Comparison of ENCODE assay signal across 1 cellular context in the genomic region with DNA sequence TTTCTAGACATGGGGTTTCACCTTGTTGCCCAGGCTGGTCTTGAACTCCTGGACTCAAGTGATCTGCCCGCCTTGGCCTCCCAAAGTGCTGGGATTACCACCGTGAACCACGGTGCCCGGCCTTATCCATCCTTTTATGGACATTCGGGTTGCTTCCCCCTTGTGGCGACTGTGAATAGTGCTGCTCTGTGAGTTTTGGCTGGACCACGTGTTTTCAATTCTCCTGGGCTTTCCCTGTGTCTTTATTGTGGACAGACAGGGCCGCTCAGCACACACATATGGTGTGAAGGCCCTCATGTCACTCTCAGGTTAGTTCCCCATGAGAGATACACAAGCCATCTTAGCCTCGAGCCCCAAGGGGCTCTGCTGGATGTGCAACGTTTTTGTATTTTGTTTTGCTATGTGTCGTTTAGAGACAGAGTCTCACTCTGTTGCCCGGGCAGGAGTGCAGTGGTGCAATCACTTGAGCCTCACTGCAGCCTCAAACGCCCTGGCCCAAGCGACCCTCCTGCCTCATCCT.
TF ChIP-seq lines count a peak whose summit lies in the region.

No MANE protein-coding gene starts in this region.

TF ChIP-seq in K562, 482 proteins besides CTCF, POLR2A, EP300 and RAD21 (continued from another document):
- TF ChIP-seq, protein P1, sequence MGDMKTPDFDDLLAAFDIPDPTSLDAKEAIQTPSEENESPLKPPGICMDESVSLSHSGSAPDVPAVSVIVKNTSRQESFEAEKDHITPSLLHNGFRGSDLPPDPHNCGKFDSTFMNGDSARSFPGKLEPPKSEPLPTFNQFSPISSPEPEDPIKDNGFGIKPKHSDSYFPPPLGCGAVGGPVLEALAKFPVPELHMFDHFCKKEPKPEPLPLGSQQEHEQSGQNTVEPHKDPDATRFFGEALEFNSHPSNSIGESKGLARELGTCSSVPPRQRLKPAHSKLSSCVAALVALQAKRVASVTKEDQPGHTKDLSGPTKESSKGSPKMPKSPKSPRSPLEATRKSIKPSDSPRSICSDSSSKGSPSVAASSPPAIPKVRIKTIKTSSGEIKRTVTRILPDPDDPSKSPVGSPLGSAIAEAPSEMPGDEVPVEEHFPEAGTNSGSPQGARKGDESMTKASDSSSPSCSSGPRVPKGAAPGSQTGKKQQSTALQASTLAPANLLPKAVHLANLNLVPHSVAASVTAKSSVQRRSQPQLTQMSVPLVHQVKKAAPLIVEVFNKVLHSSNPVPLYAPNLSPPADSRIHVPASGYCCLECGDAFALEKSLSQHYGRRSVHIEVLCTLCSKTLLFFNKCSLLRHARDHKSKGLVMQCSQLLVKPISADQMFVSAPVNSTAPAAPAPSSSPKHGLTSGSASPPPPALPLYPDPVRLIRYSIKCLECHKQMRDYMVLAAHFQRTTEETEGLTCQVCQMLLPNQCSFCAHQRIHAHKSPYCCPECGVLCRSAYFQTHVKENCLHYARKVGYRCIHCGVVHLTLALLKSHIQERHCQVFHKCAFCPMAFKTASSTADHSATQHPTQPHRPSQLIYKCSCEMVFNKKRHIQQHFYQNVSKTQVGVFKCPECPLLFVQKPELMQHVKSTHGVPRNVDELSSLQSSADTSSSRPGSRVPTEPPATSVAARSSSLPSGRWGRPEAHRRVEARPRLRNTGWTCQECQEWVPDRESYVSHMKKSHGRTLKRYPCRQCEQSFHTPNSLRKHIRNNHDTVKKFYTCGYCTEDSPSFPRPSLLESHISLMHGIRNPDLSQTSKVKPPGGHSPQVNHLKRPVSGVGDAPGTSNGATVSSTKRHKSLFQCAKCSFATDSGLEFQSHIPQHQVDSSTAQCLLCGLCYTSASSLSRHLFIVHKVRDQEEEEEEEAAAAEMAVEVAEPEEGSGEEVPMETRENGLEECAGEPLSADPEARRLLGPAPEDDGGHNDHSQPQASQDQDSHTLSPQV (IDR thresholded peaks at IDR 0.05), result peak; percentile 82
- TF ChIP-seq ARHGAP35 (IDR thresholded peaks at IDR 0.05; ENCODE audit: partially characterized antibody), result no peak
- no peak for TF ChIP-seq ZNF140 (CRISPR knock-in tag; IDR thresholded peaks at IDR 0.05)
- 0 out of 4 replicates have a peak, but pooled peaks of 1 of the 2 experiments have one; percentile 22 for TF ChIP-seq MAZ (CRISPR knock-in tag; conservative IDR thresholded peaks at IDR 0.05 in 1 of 2, IDR thresholded peaks at IDR 0.05 in 1 of 2)
- TF ChIP-seq CBX2 (IDR thresholded peaks at IDR 0.05; ENCODE audit: insufficient read depth, low read length, poor library complexity, severe bottlenecking), result no peak
- TF ChIP-seq RREB1 (CRISPR knock-in tag; IDR thresholded peaks at IDR 0.05), result no peak
- no peak for TF ChIP-seq ZKSCAN1 (IDR thresholded peaks at IDR 0.05; ENCODE audit: low read depth, low read length)
- peak; percentile 91 for TF ChIP-seq L3MBTL2 (IDR thresholded peaks at IDR 0.05)
- TF ChIP-seq, protein P2, sequence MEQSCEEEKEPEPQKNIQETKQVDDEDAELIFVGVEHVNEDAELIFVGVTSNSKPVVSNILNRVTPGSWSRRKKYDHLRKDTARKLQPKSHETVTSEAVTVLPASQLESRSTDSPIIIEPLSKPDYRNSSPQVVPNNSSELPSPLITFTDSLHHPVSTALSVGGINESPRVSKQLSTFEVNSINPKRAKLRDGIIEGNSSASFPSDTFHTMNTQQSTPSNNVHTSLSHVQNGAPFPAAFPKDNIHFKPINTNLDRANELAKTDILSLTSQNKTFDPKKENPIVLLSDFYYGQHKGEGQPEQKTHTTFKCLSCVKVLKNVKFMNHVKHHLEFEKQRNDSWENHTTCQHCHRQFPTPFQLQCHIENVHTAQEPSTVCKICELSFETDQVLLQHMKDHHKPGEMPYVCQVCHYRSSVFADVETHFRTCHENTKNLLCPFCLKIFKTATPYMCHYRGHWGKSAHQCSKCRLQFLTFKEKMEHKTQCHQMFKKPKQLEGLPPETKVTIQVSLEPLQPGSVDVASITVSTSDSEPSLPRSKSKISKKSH (CRISPR knock-in tag; IDR thresholded peaks at IDR 0.05), result no peak
- no peak for TF ChIP-seq SRSF3 (IDR thresholded peaks at IDR 0.05; ENCODE audit: insufficient read depth, low read length)
- no peak for TF ChIP-seq NFXL1 (CRISPR knock-in tag; IDR thresholded peaks at IDR 0.05)
- TF ChIP-seq ZNF263 (CRISPR knock-in tag; IDR thresholded peaks at IDR 0.05; ENCODE audit: borderline replicate concordance), result no peak
- TF ChIP-seq MYNN (IDR thresholded peaks at IDR 0.05), result no peak
- no peak for TF ChIP-seq MYNN (CRISPR knock-in tag; IDR thresholded peaks at IDR 0.05)
- TF ChIP-seq ZC3H8 (IDR thresholded peaks at IDR 0.05), result no peak
- TF ChIP-seq CBX5 (IDR thresholded peaks at IDR 0.05; ENCODE audit: borderline replicate concordance, low read depth), result no peak
- TF ChIP-seq CBFA2T2 (conservative IDR thresholded peaks at IDR 0.05), result 0 out of 2 replicates have a peak, but pooled peaks have one; percentile 17
- TF ChIP-seq MTA3 (IDR thresholded peaks at IDR 0.05; ENCODE audit: borderline replicate concordance), result peak; percentile 28; the same call in 1 of the 2 replicates
- no peak for TF ChIP-seq ZNF311 (CRISPR knock-in tag; IDR thresholded peaks at IDR 0.05)
- peak; percentile 76; the same call in 1 of the 2 replicates for TF ChIP-seq XRCC5 (IDR thresholded peaks at IDR 0.05; ENCODE audit: low read depth, low read length)
TF ChIP-seq in K562: peak in this region for 35.
